Comparison of ENCODE assay signal across 9 cellular contexts in genomic region chr4:186725422-186726149, GRCh38. TPM values are rescaled to one million over a fixed set of nuclear protein-coding genes. Genes with fewer than 3 reads are reported as not detected.
DNase-seq lines count a peak whose midpoint lies in the region; ATAC-seq, FAIRE-seq and TF ChIP-seq lines count a peak whose summit lies in the region.
"Had no signal": no experiment of that assay in that cellular context is flagged by ENCODE, and none has a peak within 500 bp of the region (broad histone marks: within the 10 kb centered on the region; RNA-seq: fewer than 3 reads in every experiment).

No MANE protein-coding gene starts in this region.

- intact Hi-C loops in activated CD4-positive, alpha-beta T cell treated with anti-CD3 and anti-CD28 coated beads, Interleukin-2, amount 10 ng/mL, durations not matched to agents 24 days and 14 days (cut with micrococcal nuclease), result loop anchor here (10.0 kb wide), 1 partner anchor 1711 kb away; the partner anchor contains the start of gene HELT

- peak overlapping the region; percentile 97 for H3K4me2 ChIP-seq in smooth muscle cell

- no peak overlapping the region for H3K4me3 Mint-ChIP-seq in activated CD4-positive, alpha-beta T cell treated with anti-CD3 and anti-CD28 coated beads, Interleukin-2, amount 10 ng/mL, durations not matched to agents 24 days and 14 days

- ATAC-seq in HG02870 (IDR thresholded peaks at IDR 0.05; ENCODE audit: unreplicated experiment), result no peak

- TF ChIP-seq CTCF in bronchial epithelial cell (IDR thresholded peaks at IDR 0.05; ENCODE audit: insufficient read depth, low read length, severe bottlenecking) (peak; percentile 91), smooth muscle cell (IDR thresholded peaks at IDR 0.05; ENCODE audit: borderline replicate concordance, insufficient read depth, poor library complexity, severe bottlenecking) (peak; percentile 64)

- peak overlapping the region; percentile 90 for H3K9ac ChIP-seq in smooth muscle cell (ENCODE audit: low read depth)

- H3K9me3 ChIP-seq in smooth muscle cell (replicated peaks; ENCODE audit: low read depth), result no peaks in the 10 kb centered on the region

- H3K9me3 Mint-ChIP-seq in activated CD4-positive, alpha-beta T cell treated with anti-CD3 and anti-CD28 coated beads, Interleukin-2, amount 10 ng/mL, durations not matched to agents 24 days and 14 days, result no peaks in the 10 kb centered on the region
- H3K9me3 Mint-ChIP-seq: activated naive CD4-positive, alpha-beta T cell treated with anti-CD3 and anti-CD28 coated beads, Interleukin-2, amount 50 U/mL, for 24 hours had no signal

- no peak for FAIRE-seq in bronchial epithelial cell (lab: Jason Lieb, UNC)

- H3K79me2 ChIP-seq in smooth muscle cell (ENCODE audit: low read depth), result peaks cover 54% of the 10 kb centered on the region

- H3K4me1 Mint-ChIP-seq in activated CD4-positive, alpha-beta T cell treated with anti-CD3 and anti-CD28 coated beads, Interleukin-2, amount 10 ng/mL, durations not matched to agents 24 days and 14 days, result peaks cover 9% of the 10 kb centered on the region

- H3F3A ChIP-seq in smooth muscle cell (ENCODE audit: low read depth), result no peaks in the 10 kb centered on the region

- peak overlapping the region; percentile 34 for H3K27ac Mint-ChIP-seq in activated CD4-positive, alpha-beta T cell treated with anti-CD3 and anti-CD28 coated beads, Interleukin-2, amount 10 ng/mL, durations not matched to agents 24 days and 14 days
- H3K27ac Mint-ChIP-seq: activated naive CD4-positive, alpha-beta T cell treated with anti-CD3 and anti-CD28 coated beads, Interleukin-2, amount 50 U/mL, for 24 hours had no signal

- H2AFZ ChIP-seq in smooth muscle cell (ENCODE audit: low read depth), result peak overlapping the region; percentile 78

- peak overlapping the region; percentile 61 for H3K4me3 ChIP-seq in bronchial epithelial cell (ENCODE audit: low read depth, low read length)
- H3K4me3 ChIP-seq in smooth muscle cell, result peak overlapping the region; percentile 83

- peak; percentile 54 for DNase-seq in activated CD4-positive, alpha-beta T cell treated with anti-CD3 and anti-CD28 coated beads, Interleukin-2, amount 10 ng/mL, durations not matched to agents 24 days and 14 days
- DNase-seq in activated CD4-positive, alpha-beta T cell treated with anti-CD3 and anti-CD28 coated beads, Interleukin-2, amount 50 U/mL, for 1 hour, result no peak
- DNase-seq in NCI-H510A (lab: John Stamatoyannopoulos, UW), result peak; percentile 39
- peak; percentile 66 for DNase-seq in bronchial epithelial cell (ENCODE audit: low read depth)
- DNase-seq in iris pigment epithelial cell (ENCODE audit: low read depth), result peak; percentile 93
- peak; percentile 29 for DNase-seq in smooth muscle cell (lab: John Stamatoyannopoulos, UW; ENCODE audit: unreplicated experiment)
- no peak for DNase-seq in mesenteric fat pad (ENCODE audit: low spot score)

- WGBS in smooth muscle cell (ENCODE audit: low lambda C conversion rate), result under 1% methylated on average over 22 of the region's 35 CpGs

- H3K4me1 ChIP-seq in smooth muscle cell (ENCODE audit: low read depth), result peaks cover 22% of the 10 kb centered on the region

- peak overlapping the region; percentile 89 for H3K27ac ChIP-seq in smooth muscle cell (ENCODE audit: low read depth)

- peaks cover 47% of the 10 kb centered on the region for H3K27me3 Mint-ChIP-seq in activated CD4-positive, alpha-beta T cell treated with anti-CD3 and anti-CD28 coated beads, Interleukin-2, amount 10 ng/mL, durations not matched to agents 24 days and 14 days

- H3K27me3 ChIP-seq in bronchial epithelial cell (ENCODE audit: control insufficient read depth, insufficient read depth, low read length), result no peaks in the 10 kb centered on the region
- no peaks in the 10 kb centered on the region for H3K27me3 ChIP-seq in smooth muscle cell (ENCODE audit: low read depth)

- H3K36me3 ChIP-seq in bronchial epithelial cell (ENCODE audit: control insufficient read depth, insufficient read depth, low read length), result no peaks in the 10 kb centered on the region
- no peaks in the 10 kb centered on the region for H3K36me3 ChIP-seq in smooth muscle cell (ENCODE audit: low read depth)

- H4K20me1 ChIP-seq in smooth muscle cell (ENCODE audit: low read depth), result peaks cover 46% of the 10 kb centered on the region

- H3K36me3 Mint-ChIP-seq in activated CD4-positive, alpha-beta T cell treated with anti-CD3 and anti-CD28 coated beads, Interleukin-2, amount 10 ng/mL, durations not matched to agents 24 days and 14 days (ENCODE audit: low read depth), result peaks cover 6% of the 10 kb centered on the region
- H3K36me3 Mint-ChIP-seq: activated naive CD4-positive, alpha-beta T cell treated with anti-CD3 and anti-CD28 coated beads, Interleukin-2, amount 50 U/mL, for 24 hours had no signal

RNA-seq across cellular contexts. Expression of gene FAT1, which starts 1.9 kb away (rescaled TPM):
- 0.07 and 0.28 TPM in 2 replicates for total RNA-seq in activated CD4-positive, alpha-beta T cell treated with anti-CD3 and anti-CD28 coated beads, Interleukin-2, amount 10 ng/mL, durations not matched to agents 24 days and 14 days
- total RNA-seq in bronchial epithelial cell (237 and 301 TPM in 2 replicates), smooth muscle cell (359 and 395 TPM in 2 replicates), mesenteric fat pad (50.3 TPM)
- polyA plus RNA-seq in smooth muscle cell, result 42.4 and 65.1 TPM in 2 replicates

Comparison
In these comparisons a context has a peak if more than half of its experiments do, and no peak if none do; other contexts are left out.
1. DNase-seq: peak in activated CD4-positive, alpha-beta T cell treated with anti-CD3 and anti-CD28 coated beads, Interleukin-2, amount 10 ng/mL, durations not matched to agents 24 days and 14 days (single experiment), NCI-H510A (single experiment), bronchial epithelial cell (single experiment), iris pigment epithelial cell (single experiment) and smooth muscle cell (single experiment); none in activated CD4-positive, alpha-beta T cell treated with anti-CD3 and anti-CD28 coated beads, Interleukin-2, amount 50 U/mL, for 1 hour (single experiment) and mesenteric fat pad (single experiment).
2. RNA of gene FAT1, which starts 1.9 kb away (total RNA-seq): 359 to 395 TPM in smooth muscle cell, 237 to 301 TPM in bronchial epithelial cell and 50.3 TPM in mesenteric fat pad (single experiment); 0.07 to 0.28 TPM in activated CD4-positive, alpha-beta T cell treated with anti-CD3 and anti-CD28 coated beads, Interleukin-2, amount 10 ng/mL, durations not matched to agents 24 days and 14 days; every median in the first group is over 10 times any median in the second.